ENCODE assay signal across 1 cellular context in genomic region chr6:166999145-166999844, GRCh38.
A peak's percentile ranks its signal among the peaks of the same experiment; 100 is the strongest.
TF ChIP-seq lines count a peak whose summit lies in the region.

Gene CEP43 (plus strand): TSS chr6:166999397. CDS start chr6:166999413, 16 bp downstream.

TF ChIP-seq in HCT116, 20 proteins besides CTCF, POLR2A, EP300 and RAD21 (continued from another document):
- TF ChIP-seq YY1 (IDR thresholded peaks at IDR 0.05; ENCODE audit: extremely low read depth, insufficient replicate concordance, low read depth, low read length), result peak; percentile 97
- no peak for TF ChIP-seq ZNF274 (IDR thresholded peaks at IDR 0.05; ENCODE audit: low read depth, low read length)
- TF ChIP-seq ZFX (IDR thresholded peaks at IDR 0.05), result peak; percentile 83
- no peak for TF ChIP-seq SRF (IDR thresholded peaks at IDR 0.05; ENCODE audit: low read depth)
- 0 out of 2 replicates have a peak, but pooled peaks have one; percentile 43 for TF ChIP-seq CBX3 (IDR thresholded peaks at IDR 0.05; ENCODE audit: low read depth)
- TF ChIP-seq FOSL1 (IDR thresholded peaks at IDR 0.05; ENCODE audit: low read depth), result no peak
- TF ChIP-seq REST (IDR thresholded peaks at IDR 0.05; ENCODE audit: low read depth), result no peak
- peak; percentile 12 for TF ChIP-seq MAX (IDR thresholded peaks at IDR 0.05)
TF ChIP-seq in HCT116: peak in this region for 7.
